Comparison of ENCODE assay signal across 26 cellular contexts in genomic region chr9:94938384-94938783, GRCh38.
DNase-seq lines count a peak whose midpoint lies in the region; ATAC-seq and TF ChIP-seq lines count a peak whose summit lies in the region.
"Had no signal": no experiment of that assay in that cellular context is flagged by ENCODE, and none has a peak within 500 bp of the region (broad histone marks: within the 10 kb centered on the region; RNA-seq: fewer than 3 reads in every experiment).

No MANE protein-coding gene starts in this region.

- H2BK12ac ChIP-seq in H9 (ENCODE audit: insufficient read length, low read depth, low read length), result no peak overlapping the region

- H3K4me3 Mint-ChIP-seq in H9, result no peak overlapping the region
- H3K4me3 Mint-ChIP-seq in activated T-helper 1 cell treated with anti-CD3 and anti-CD28 coated beads, Interleukin-12 subunit alpha, Interleukin-12 subunit beta, Interleukin-2, Interleukin-4 antibody, amounts not matched to agents 30 ng/mL and 10 ng/mL and 1 ng/mL, durations not matched to agents 14 hours and 24 hours and 36 hours, result no peak overlapping the region
- H3K4me3 Mint-ChIP-seq: activated CD4-positive, alpha-beta T cell treated with anti-CD3 and anti-CD28 coated beads, Interleukin-2, amount 10 ng/mL, durations not matched to agents 7 days and 5 days; activated naive CD8-positive, alpha-beta T cell treated with anti-CD3 and anti-CD28 coated beads, Interleukin-2, amount 10 ng/mL, durations not matched to agents 7 days and 5 days; CD8-positive, alpha-beta memory T cell; effector memory CD8-positive, alpha-beta T cell; mesothelial cell of epicardium; naive thymus-derived CD8-positive, alpha-beta T cell; T-helper 2 cell treated with Interferon-gamma antibody and Interleukin-4, amounts not matched to agents 5 μg/mL and 100 μg/mL, for 36 hours had no signal

- H3K27me3 Mint-ChIP-seq in H9 (ENCODE audit: low read depth), result no peaks in the 10 kb centered on the region
- no peaks in the 10 kb centered on the region for H3K27me3 Mint-ChIP-seq in activated T-helper 1 cell treated with anti-CD3 and anti-CD28 coated beads, Interleukin-12 subunit alpha, Interleukin-12 subunit beta, Interleukin-2, Interleukin-4 antibody, amounts not matched to agents 30 ng/mL and 10 ng/mL and 1 ng/mL, durations not matched to agents 14 hours and 24 hours and 36 hours (ENCODE audit: insufficient read depth)
- H3K27me3 Mint-ChIP-seq: activated CD4-positive, alpha-beta T cell treated with anti-CD3 and anti-CD28 coated beads, Interleukin-2, amount 10 ng/mL, durations not matched to agents 7 days and 5 days; activated naive CD8-positive, alpha-beta T cell treated with anti-CD3 and anti-CD28 coated beads, Interleukin-2, amount 10 ng/mL, durations not matched to agents 7 days and 5 days; CD8-positive, alpha-beta memory T cell; effector memory CD8-positive, alpha-beta T cell; naive thymus-derived CD8-positive, alpha-beta T cell had no signal

- peaks cover 0 to 7% (median 5%) of the 10 kb centered on the region in 3 experiments; a peak in 4 of 7 replicates for H3K36me3 Mint-ChIP-seq in H9 (ENCODE audit: insufficient read depth in 1 of 3, low read depth in 3 of 3)
- peaks cover 3% of the 10 kb centered on the region for H3K36me3 Mint-ChIP-seq in activated T-helper 1 cell treated with anti-CD3 and anti-CD28 coated beads, Interleukin-12 subunit alpha, Interleukin-12 subunit beta, Interleukin-2, Interleukin-4 antibody, amounts not matched to agents 30 ng/mL and 10 ng/mL and 1 ng/mL, durations not matched to agents 14 hours and 24 hours and 36 hours (ENCODE audit: low read depth)
- H3K36me3 Mint-ChIP-seq: activated naive CD8-positive, alpha-beta T cell treated with anti-CD3 and anti-CD28 coated beads, Interleukin-2, amount 10 ng/mL, durations not matched to agents 7 days and 5 days had no signal

- H3K9me3 ChIP-seq in H9 (ENCODE audit: control insufficient read depth, low read depth, low read length), result no peaks in the 10 kb centered on the region
- H3K9me3 ChIP-seq in fibroblast of lung (ENCODE audit: control insufficient read depth, insufficient read depth, low read depth, low read length), result no peaks in the 10 kb centered on the region
- H3K9me3 ChIP-seq in tibial artery, result no peaks in the 10 kb centered on the region
- H3K9me3 ChIP-seq: body of pancreas, esophagus muscularis mucosa, gastrocnemius medialis, left ventricle myocardium inferior had no signal

- H4K20me1 ChIP-seq in H9 (ENCODE audit: control insufficient read depth, insufficient read depth, insufficient read length), result no peaks in the 10 kb centered on the region
- no peaks in the 10 kb centered on the region for H4K20me1 ChIP-seq in fibroblast of lung (ENCODE audit: control insufficient read depth, extremely low read depth, insufficient read depth, low read length)

- ATAC-seq in HG03469 (IDR thresholded peaks at IDR 0.05; ENCODE audit: unreplicated experiment) (no peak), HG03520 (IDR thresholded peaks at IDR 0.05; ENCODE audit: unreplicated experiment) (no peak)
- ATAC-seq: body of pancreas; effector memory CD8-positive, alpha-beta T cell; gastrocnemius medialis; naive thymus-derived CD8-positive, alpha-beta T cell had no signal

- peaks cover 9% of the 10 kb centered on the region; the same call in 1 of the 2 replicates for H3K4me1 ChIP-seq in H9 (ENCODE audit: insufficient read depth, low read length)
- peaks cover 24% of the 10 kb centered on the region for H3K4me1 ChIP-seq in fibroblast of lung (ENCODE audit: control insufficient read depth, extremely low read depth, insufficient read depth, low read length)
- peaks cover 0 to 57% (median 22%) of the 10 kb centered on the region in 4 donors for H3K4me1 ChIP-seq in tibial artery

- TF ChIP-seq CTCF in H9 (conservative IDR thresholded peaks at IDR 0.05) (no peak), fibroblast of lung (conservative IDR thresholded peaks at IDR 0.05 in 1 of 2, IDR thresholded peaks at IDR 0.05 in 1 of 2; ENCODE audit: low read depth in 1 of 2, low read length in 2 of 2) (no peak), tibial artery (IDR thresholded peaks at IDR 0.05) (no peak)

- H2BK15ac ChIP-seq in H9 (ENCODE audit: low read depth, low read length), result no peak overlapping the region

- H3K27me3 ChIP-seq in H9 (ENCODE audit: insufficient read depth, low read length) (no peaks in the 10 kb centered on the region), fibroblast of lung (ENCODE audit: control insufficient read depth, insufficient read depth, low read length) (no peaks in the 10 kb centered on the region), tibial artery (no peaks in the 10 kb centered on the region)
- H3K27me3 ChIP-seq: body of pancreas, esophagus muscularis mucosa, gastrocnemius medialis, hepatocyte had no signal

- H4K5ac ChIP-seq in H9 (ENCODE audit: insufficient read length, low read depth, low read length), result no peak overlapping the region

- H2BK5ac ChIP-seq in H9 (ENCODE audit: insufficient read length, low read length), result no peak overlapping the region

- H2BK120ac ChIP-seq in H9 (ENCODE audit: low read depth, low read length, poor library complexity, severe bottlenecking), result no peak overlapping the region

- H3K27ac ChIP-seq in H9 (ENCODE audit: insufficient read length, low read depth, low read length) (no peak overlapping the region), fibroblast of lung (ENCODE audit: insufficient read depth, low read length) (peak overlapping the region; percentile 65), tibial artery (peak overlapping the region; percentile 8 to 49)
- H3K27ac ChIP-seq: body of pancreas, left ventricle myocardium inferior had no signal

- no peak overlapping the region for H3T11ph ChIP-seq in H9 (ENCODE audit: low read length)

- H3K14ac ChIP-seq in H9 (ENCODE audit: insufficient read depth, low read length), result no peak overlapping the region

- H3K56ac ChIP-seq in H9 (ENCODE audit: insufficient read length, low read depth, low read length), result no peak overlapping the region

- no peaks in the 10 kb centered on the region for H3K9me3 Mint-ChIP-seq in H9
- H3K9me3 Mint-ChIP-seq in activated T-helper 1 cell treated with anti-CD3 and anti-CD28 coated beads, Interleukin-12 subunit alpha, Interleukin-12 subunit beta, Interleukin-2, Interleukin-4 antibody, amounts not matched to agents 30 ng/mL and 10 ng/mL and 1 ng/mL, durations not matched to agents 14 hours and 24 hours and 36 hours, result no peaks in the 10 kb centered on the region
- H3K9me3 Mint-ChIP-seq: activated CD4-positive, alpha-beta T cell treated with anti-CD3 and anti-CD28 coated beads, Interleukin-2, amount 10 ng/mL, durations not matched to agents 7 days and 5 days; activated T-helper 2 cell treated with anti-CD3 and anti-CD28 coated beads, Interferon-gamma antibody, Interleukin-2, Interleukin-4, amounts not matched to agents 10 μg/mL and 5 μg/mL and 100 μg/mL, durations not matched to agents 14 hours and 24 hours and 36 hours; CD8-positive, alpha-beta memory T cell; effector memory CD8-positive, alpha-beta T cell; naive thymus-derived CD8-positive, alpha-beta T cell; T-helper 2 cell treated with Interferon-gamma antibody and Interleukin-4, amounts not matched to agents 5 μg/mL and 100 μg/mL, for 36 hours had no signal

- H3K4me3 ChIP-seq in fibroblast of lung (replicated peaks in 1 of 4; ENCODE audit: control extremely low read depth in 1 of 4, insufficient read depth in 1 of 4, low read depth in 3 of 4, low read length in 4 of 4), result no peak overlapping the region
- no peak overlapping the region for H3K4me3 ChIP-seq in tibial artery
- H3K4me3 ChIP-seq: body of pancreas, esophagus muscularis mucosa, gastrocnemius medialis, hepatocyte, left ventricle myocardium inferior had no signal

- DNase-seq in H9 (no peak), fibroblast of lung (ENCODE audit: low read depth in 2 of 2) (no peak), tibial artery (no peak)
- no peak for DNase-seq in activated T-helper 1 cell treated with anti-CD3 and anti-CD28 coated beads, Interleukin-12 subunit alpha, Interleukin-12 subunit beta, Interleukin-2, Interleukin-4 antibody, amounts not matched to agents 30 ng/mL and 10 ng/mL and 1 ng/mL, durations not matched to agents 14 hours and 24 hours and 36 hours (ENCODE audit: low spot score)
- no peak for DNase-seq in NK-92 treated with Interleukin-12 subunit alpha and Interleukin-12 subunit beta, amount 100 ng/mL, for 24 hours (lab: John Stamatoyannopoulos, UW)
- DNase-seq: activated CD4-positive, alpha-beta T cell treated with anti-CD3 and anti-CD28 coated beads, Interleukin-2, amount 10 ng/mL, durations not matched to agents 7 days and 5 days; activated naive CD8-positive, alpha-beta T cell treated with anti-CD3 and anti-CD28 coated beads, Interleukin-2, amount 10 ng/mL, durations not matched to agents 7 days and 5 days; body of pancreas; CD8-positive, alpha-beta memory T cell; DMS153; effector memory CD8-positive, alpha-beta T cell; gastrocnemius medialis; left ventricle myocardium inferior; naive thymus-derived CD8-positive, alpha-beta T cell; NCI-H1048; NCI-H1694 treated with DMSO at 0.1 percent for 48 hours; NCI-H2171 treated with DMSO at 0.1 percent for 48 hours; NCI-H69; RPMI8226 had no signal

- H4K8ac ChIP-seq in H9 (replicated peaks; ENCODE audit: insufficient read length, low read depth, low read length), result no peak overlapping the region

- no peak overlapping the region for H2AK5ac ChIP-seq in H9 (ENCODE audit: insufficient read length, low read length)

- H3K79me2 ChIP-seq in H9 (ENCODE audit: insufficient read depth, low read length) (no peaks in the 10 kb centered on the region; the same call in 1 of the 2 replicates), fibroblast of lung (ENCODE audit: control insufficient read depth, insufficient read depth, low read length) (no peaks in the 10 kb centered on the region)

- H3K4ac ChIP-seq in H9 (ENCODE audit: low read depth, low read length), result no peak overlapping the region

- no peak overlapping the region for H3K23ac ChIP-seq in H9 (ENCODE audit: insufficient read length, low read depth, low read length)

- no peaks in the 10 kb centered on the region for H3K23me2 ChIP-seq in H9 (ENCODE audit: insufficient read length, low read depth, low read length, poor library complexity, severe bottlenecking)

- H3K9ac ChIP-seq in H9 (ENCODE audit: extremely low read depth, insufficient read length, low read length) (no peak overlapping the region), fibroblast of lung (ENCODE audit: insufficient read depth, low read length) (no peak overlapping the region)

- H2BK20ac ChIP-seq in H9 (ENCODE audit: low read depth, low read length, poor library complexity, severe bottlenecking), result no peak overlapping the region

- no peak overlapping the region for H4K91ac ChIP-seq in H9 (ENCODE audit: insufficient read length, low read depth, low read length)

- intact Hi-C loops in activated T-helper 1 cell treated with anti-CD3 and anti-CD28 coated beads, Interleukin-12 subunit alpha, Interleukin-12 subunit beta, Interleukin-2, Interleukin-4 antibody, amounts not matched to agents 30 ng/mL and 10 ng/mL and 1 ng/mL, durations not matched to agents 14 hours and 24 hours and 36 hours (cut with micrococcal nuclease), result no loop called here
- intact Hi-C loops in tibial artery (cut with DNase I; ENCODE audit: low total_unique reads), result no loop called here

- no peak overlapping the region for H3K18ac ChIP-seq in H9 (ENCODE audit: insufficient read length, low read depth, low read length)

- no peaks in the 10 kb centered on the region for H3K79me1 ChIP-seq in H9 (ENCODE audit: insufficient read depth, low read depth, low read length, poor library complexity, severe bottlenecking)

- H3K4me2 ChIP-seq in H9 (ENCODE audit: insufficient read depth, insufficient read length, low read length), result no peak overlapping the region
- no peak overlapping the region for H3K4me2 ChIP-seq in fibroblast of lung (ENCODE audit: extremely low read depth, insufficient read depth, low read length)
- H3K4me2 ChIP-seq: hepatocyte had no signal

- H3K27ac Mint-ChIP-seq in H9, result peak overlapping the region in 2 of 3 experiments; percentile 30 to 40; a peak in 2 of 7 replicates
- H3K27ac Mint-ChIP-seq in activated T-helper 1 cell treated with anti-CD3 and anti-CD28 coated beads, Interleukin-12 subunit alpha, Interleukin-12 subunit beta, Interleukin-2, Interleukin-4 antibody, amounts not matched to agents 30 ng/mL and 10 ng/mL and 1 ng/mL, durations not matched to agents 14 hours and 24 hours and 36 hours, result peak overlapping the region; percentile 2
- H3K27ac Mint-ChIP-seq: activated CD4-positive, alpha-beta T cell treated with anti-CD3 and anti-CD28 coated beads, Interleukin-2, amount 10 ng/mL, durations not matched to agents 7 days and 5 days; activated naive CD8-positive, alpha-beta T cell treated with anti-CD3 and anti-CD28 coated beads, Interleukin-2, amount 10 ng/mL, durations not matched to agents 7 days and 5 days; activated T-helper 2 cell treated with anti-CD3 and anti-CD28 coated beads, Interferon-gamma antibody, Interleukin-2, Interleukin-4, amounts not matched to agents 10 μg/mL and 5 μg/mL and 100 μg/mL, durations not matched to agents 14 hours and 24 hours and 36 hours; CD8-positive, alpha-beta memory T cell; mesothelial cell of epicardium; naive thymus-derived CD8-positive, alpha-beta T cell; T-helper 2 cell treated with Interferon-gamma antibody and Interleukin-4, amounts not matched to agents 5 μg/mL and 100 μg/mL, for 36 hours had no signal

- peaks cover 16 to 21% of the 10 kb centered on the region in 2 experiments for H3K4me1 Mint-ChIP-seq in H9
- H3K4me1 Mint-ChIP-seq in activated T-helper 1 cell treated with anti-CD3 and anti-CD28 coated beads, Interleukin-12 subunit alpha, Interleukin-12 subunit beta, Interleukin-2, Interleukin-4 antibody, amounts not matched to agents 30 ng/mL and 10 ng/mL and 1 ng/mL, durations not matched to agents 14 hours and 24 hours and 36 hours (ENCODE audit: low read depth), result peaks cover 5% of the 10 kb centered on the region
- H3K4me1 Mint-ChIP-seq: activated CD4-positive, alpha-beta T cell treated with anti-CD3 and anti-CD28 coated beads, Interleukin-2, amount 10 ng/mL, durations not matched to agents 7 days and 5 days; activated naive CD8-positive, alpha-beta T cell treated with anti-CD3 and anti-CD28 coated beads, Interleukin-2, amount 10 ng/mL, durations not matched to agents 7 days and 5 days; CD8-positive, alpha-beta memory T cell had no signal

- H3K36me3 ChIP-seq in fibroblast of lung (ENCODE audit: control insufficient read depth, insufficient read depth, low read length), result no peaks in the 10 kb centered on the region
- H3K36me3 ChIP-seq in tibial artery, result no peaks in the 10 kb centered on the region
- H3K36me3 ChIP-seq: gastrocnemius medialis, left ventricle myocardium inferior had no signal

- no peak overlapping the region for H2AFZ ChIP-seq in H9 (ENCODE audit: low read length)
- H2AFZ ChIP-seq in fibroblast of lung (ENCODE audit: low read length), result no peak overlapping the region
- H2AFZ ChIP-seq: hepatocyte had no signal

- WGBS in H9 (ENCODE audit: extremely low coverage, insufficient read length, low lambda C conversion rate), result no CpG with 5 or more reads among the region's 3 CpGs
